16 cellular contexts compared by ENCODE assay signal in the genomic region with DNA sequence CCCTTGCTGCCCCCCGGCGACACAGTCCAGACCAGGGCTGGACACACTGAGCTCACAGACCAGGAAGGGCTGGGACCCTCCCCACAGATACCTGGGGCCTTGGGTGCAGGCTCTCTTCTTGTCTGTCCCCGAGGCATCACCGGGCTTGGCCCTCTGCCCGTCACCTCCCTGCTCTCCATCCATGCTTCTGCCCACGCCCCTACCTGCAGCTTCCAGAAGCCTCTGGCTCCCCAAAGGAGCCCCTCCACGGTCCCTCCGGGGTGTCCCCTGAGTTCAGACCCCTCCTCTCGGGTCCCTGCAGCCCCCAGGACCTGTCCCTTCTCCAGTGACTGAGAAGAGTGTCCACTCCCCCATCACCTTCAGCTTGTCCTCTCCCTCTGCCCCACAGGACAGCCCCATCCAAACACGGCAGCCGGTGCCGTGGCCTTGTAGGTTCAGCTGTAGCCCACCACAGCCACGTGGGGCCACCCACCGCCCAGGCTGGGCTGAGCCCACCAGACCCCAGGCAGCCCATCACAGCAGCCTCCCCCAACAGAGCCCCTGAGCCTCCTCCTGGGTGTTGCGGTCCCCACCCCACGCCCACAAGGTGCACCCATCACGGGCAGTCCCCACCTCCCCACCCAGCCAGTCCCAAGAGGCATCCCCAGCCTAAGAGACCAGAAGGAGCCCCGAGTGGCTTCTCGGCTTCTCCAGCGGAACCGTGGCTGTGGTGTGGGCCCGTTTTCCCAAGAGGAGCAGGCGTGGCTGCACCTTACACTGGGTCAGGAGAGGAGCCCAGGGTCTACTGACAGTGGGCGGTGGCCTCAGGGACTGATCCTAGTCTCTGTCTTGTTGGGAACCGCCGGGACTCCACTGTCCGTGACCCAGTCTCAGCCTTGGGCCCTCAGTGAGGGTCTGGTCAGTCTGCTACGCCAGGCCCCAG. TPM values are rescaled to one million over a fixed set of nuclear protein-coding genes. Genes with fewer than 3 reads are reported as not detected.
"Had no signal": no experiment of that assay in that cellular context is flagged by ENCODE, and none has a peak within 500 bp of the region (broad histone marks: within the 10 kb centered on the region; RNA-seq: fewer than 3 reads in every experiment).

No MANE protein-coding gene starts in this region.

- H3K4me3 ChIP-seq: cardiac muscle cell, dorsolateral prefrontal cortex, stomach, testis, upper lobe of right lung had no signal

- ATAC-seq: activated T-cell treated with anti-CD3 and anti-CD28 coated beads, Interleukin-2, amount 50 U/mL, for 4 hours; left colon; upper lobe of right lung had no signal

- H3K27ac ChIP-seq: cardiac muscle cell, dorsolateral prefrontal cortex, testis, upper lobe of right lung had no signal

- H3K36me3 ChIP-seq: cardiac muscle cell, stomach, upper lobe of right lung had no signal

- H3K4me1 ChIP-seq: stomach, testis, upper lobe of right lung had no signal

- H3K9me3 ChIP-seq: stomach, testis, upper lobe of right lung had no signal

- DNase-seq: activated CD4-positive, alpha-beta T cell treated with anti-CD3 and anti-CD28 coated beads, Interleukin-2, amount 10 ng/mL, durations not matched to agents 24 days and 14 days; activated CD8-positive, alpha-beta memory T cell treated with anti-CD3 and anti-CD28 coated beads, Interleukin-2, amount 50 U/mL, for 4 hours; activated T-cell treated with anti-CD3 and anti-CD28 coated beads, Interleukin-2, amount 50 U/mL, for 4 hours; amniotic stem cell; foreskin fibroblast; hippocampal formation; left colon; midbrain; nucleus accumbens; stomach; testis had no signal

- H3K27me3 ChIP-seq: cardiac muscle cell, dorsolateral prefrontal cortex, stomach, testis, upper lobe of right lung had no signal

RNA-seq across cellular contexts. Expression of gene RAMP1, which starts 53.1 kb away (rescaled TPM):
- total RNA-seq: glomerular endothelial cell, lung microvascular endothelial cell had no signal
